26 cellular contexts compared by ENCODE assay signal in the genomic region with DNA sequence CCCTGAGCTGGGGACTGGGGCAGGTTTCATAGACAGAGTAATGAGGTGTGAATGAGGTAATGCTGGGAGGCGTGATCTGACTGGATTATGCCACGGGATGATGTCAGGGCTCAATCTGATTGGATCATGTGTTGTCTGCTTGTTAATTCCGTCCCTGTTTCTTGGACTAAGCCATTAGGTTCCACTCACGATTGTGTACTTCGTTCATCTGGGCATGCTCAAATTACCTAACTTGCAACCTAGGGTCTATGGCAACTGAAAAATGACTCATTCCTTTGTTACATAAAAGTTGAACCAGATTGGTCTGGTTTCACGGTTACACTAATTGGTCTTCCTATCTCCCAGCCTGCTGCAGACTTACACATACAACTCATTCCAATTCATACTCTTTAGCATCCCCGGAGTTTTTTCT. TPM values are rescaled to one million over a fixed set of nuclear protein-coding genes. Genes with fewer than 3 reads are reported as not detected.
DNase-seq lines count a peak whose midpoint lies in the region; ATAC-seq and TF ChIP-seq lines count a peak whose summit lies in the region.
"Had no signal": no experiment of that assay in that cellular context is flagged by ENCODE, and none has a peak within 500 bp of the region (broad histone marks: within the 10 kb centered on the region; RNA-seq: fewer than 3 reads in every experiment).

No MANE protein-coding gene starts in this region.

- BruUV-seq in MCF 10A (replicated peaks; lab: Mats Ljungman, UMichigan), result no TSS peak

- no peaks in the 10 kb centered on the region for H3K27me3 Mint-ChIP-seq in MCF 10A (ENCODE audit: insufficient read depth, unreplicated experiment)

- H3K4me3 Mint-ChIP-seq in MCF 10A (ENCODE audit: unreplicated experiment), result no peak overlapping the region
- no peak overlapping the region for H3K4me3 Mint-ChIP-seq in stimulated activated effector memory CD8-positive, alpha-beta T cell treated with anti-CD3 and anti-CD28 coated beads, Interleukin-12 subunit alpha, Interleukin-12 subunit beta, amount 100 ng/mL, for 72 hours
- H3K4me3 Mint-ChIP-seq: GM23338; naive thymus-derived CD8-positive, alpha-beta T cell had no signal

- H2AFZ ChIP-seq in GM23248, result no peak overlapping the region
- H2AFZ ChIP-seq: GM23338 had no signal

- no peaks in the 10 kb centered on the region for H3K36me3 Mint-ChIP-seq in MCF 10A (ENCODE audit: insufficient read depth, unreplicated experiment)
- H3K36me3 Mint-ChIP-seq in stimulated activated effector memory CD8-positive, alpha-beta T cell treated with anti-CD3 and anti-CD28 coated beads, Interleukin-12 subunit alpha, Interleukin-12 subunit beta, amount 100 ng/mL, for 72 hours, result no peaks in the 10 kb centered on the region

- H3K27me3 ChIP-seq in breast epithelium, result no peaks in the 10 kb centered on the region
- H3K27me3 ChIP-seq in MG63, result no peaks in the 10 kb centered on the region
- H3K27me3 ChIP-seq in GM23248 (replicated peaks; ENCODE audit: insufficient read depth), result no peaks in the 10 kb centered on the region
- H3K27me3 ChIP-seq: ovary, Peyer's patch had no signal

- 58 to 60% methylated on average over 7 of the region's 7 CpGs for WGBS in GM23248 (ENCODE audit: low coverage in 1 of 2, low lambda C conversion rate in 2 of 2, missing lambda C conversion rate in 2 of 2), 2 experiments

- H4K20me1 ChIP-seq in GM23248 (ENCODE audit: insufficient read depth), result no peaks in the 10 kb centered on the region

- no peaks in the 10 kb centered on the region for H3K9me2 ChIP-seq in GM23248 (ENCODE audit: insufficient read depth)

- no peak for TF ChIP-seq CTCF in MCF 10A (IDR thresholded peaks at IDR 0.05; ENCODE audit: unreplicated experiment)
- no peak for TF ChIP-seq CTCF in breast epithelium (IDR thresholded peaks at IDR 0.05)

- peak; percentile 60 for ATAC-seq in stimulated activated effector memory CD8-positive, alpha-beta T cell treated with anti-CD3 and anti-CD28 coated beads, Interleukin-12 subunit alpha, Interleukin-12 subunit beta, amount 100 ng/mL, for 72 hours
- ATAC-seq: GM23338; naive thymus-derived CD8-positive, alpha-beta T cell; sciatic nerve; SK-N-SH treated with all-trans-retinoic acid at 6 μM for 48 hours had no signal

- CTCF ChIA-PET in MCF 10A (lab: Yijun Ruan, JAX), result interaction anchor here (1.4 to 4.9 kb wide), 2 partner anchors 13 to 102 kb away, joined by 3 to 45 read pairs; no protein-coding TSS in a partner anchor

- POLR2A ChIA-PET in MCF 10A (lab: Yijun Ruan, JAX), result no interaction called here

- intact Hi-C loops in MCF 10A (cut with micrococcal nuclease) (no loop called here), breast epithelium (cut with DNase I; ENCODE audit: low total_unique reads) (no loop called here)

- no peaks in the 10 kb centered on the region for H3K9me3 Mint-ChIP-seq in MCF 10A (ENCODE audit: unreplicated experiment)
- H3K9me3 Mint-ChIP-seq in stimulated activated effector memory CD8-positive, alpha-beta T cell treated with anti-CD3 and anti-CD28 coated beads, Interleukin-12 subunit alpha, Interleukin-12 subunit beta, amount 100 ng/mL, for 72 hours, result no peaks in the 10 kb centered on the region
- H3K9me3 Mint-ChIP-seq: GM23338 had no signal

- H3K4me1 ChIP-seq in breast epithelium (no peaks in the 10 kb centered on the region), GM23248 (ENCODE audit: insufficient read depth) (no peaks in the 10 kb centered on the region)
- H3K4me1 ChIP-seq: Peyer's patch had no signal

- no peak overlapping the region for H3K4me2 ChIP-seq in GM23248 (ENCODE audit: unreplicated experiment)
- H3K4me2 ChIP-seq: GM23338 had no signal

- no peak overlapping the region for H3K4me3 ChIP-seq in breast epithelium
- H3K4me3 ChIP-seq in MG63, result no peak overlapping the region
- H3K4me3 ChIP-seq in GM23248, result no peak overlapping the region
- H3K4me3 ChIP-seq: dorsolateral prefrontal cortex, GM23338, ovary, Peyer's patch had no signal

- peaks cover 6% of the 10 kb centered on the region for H3K4me1 Mint-ChIP-seq in MCF 10A (ENCODE audit: insufficient read depth, unreplicated experiment)
- H3K4me1 Mint-ChIP-seq in stimulated activated effector memory CD8-positive, alpha-beta T cell treated with anti-CD3 and anti-CD28 coated beads, Interleukin-12 subunit alpha, Interleukin-12 subunit beta, amount 100 ng/mL, for 72 hours, result no peaks in the 10 kb centered on the region
- H3K4me1 Mint-ChIP-seq: naive thymus-derived CD8-positive, alpha-beta T cell had no signal

- no peak overlapping the region for H3K27ac Mint-ChIP-seq in MCF 10A (ENCODE audit: low read depth, unreplicated experiment)
- H3K27ac Mint-ChIP-seq in stimulated activated effector memory CD8-positive, alpha-beta T cell treated with anti-CD3 and anti-CD28 coated beads, Interleukin-12 subunit alpha, Interleukin-12 subunit beta, amount 100 ng/mL, for 72 hours, result no peak overlapping the region
- H3K27ac Mint-ChIP-seq: GM23338; naive thymus-derived CD8-positive, alpha-beta T cell had no signal

- DNase-seq in MCF 10A (ENCODE audit: unreplicated experiment), result peak; percentile 54
- DNase-seq in breast epithelium (ENCODE audit: low spot score in 2 of 2), result no peak
- DNase-seq in MG63, result peak; percentile 33
- DNase-seq in RPMI7951 (ENCODE audit: low read depth), result peak; percentile 42
- no peak for DNase-seq in stimulated activated effector memory CD8-positive, alpha-beta T cell treated with anti-CD3 and anti-CD28 coated beads, Interleukin-12 subunit alpha, Interleukin-12 subunit beta, amount 100 ng/mL, for 72 hours (ENCODE audit: low spot score in 2 of 2)
- no peak for DNase-seq in NCI-H187 (lab: John Stamatoyannopoulos, UW)
- no peak for DNase-seq in GM23248
- DNase-seq: activated CD4-positive, CD25-positive, alpha-beta regulatory T cell treated with anti-CD3 and anti-CD28 coated beads, Interleukin-2, amount 50 U/mL, for 72 hours; activated effector memory CD4-positive, alpha-beta T cell treated with Interleukin-2 at 50 U/mL for 16 hours; AML-193; amniotic stem cell; caudate nucleus; COR-L47; dorsolateral prefrontal cortex; mesenchymal stem cell; naive thymus-derived CD8-positive, alpha-beta T cell; NCI-H2029 treated with DMSO at 0.1 percent for 48 hours; NCI-H524 treated with DMSO at 0.1 percent for 48 hours; ovary; Peyer's patch had no signal

- H3K27ac ChIP-seq in breast epithelium (no peak overlapping the region), GM23248 (no peak overlapping the region)
- H3K27ac ChIP-seq: dorsolateral prefrontal cortex, ovary, Peyer's patch had no signal

- in situ Hi-C loops in GM23248 (cut with MboI), result no loop called here

- no peaks in the 10 kb centered on the region for H3K79me2 ChIP-seq in GM23248 (ENCODE audit: insufficient read depth)

- TF ChIP-seq POLR2A in breast epithelium (IDR thresholded peaks at IDR 0.05), result no peak

- no peaks in the 10 kb centered on the region for H3F3A ChIP-seq in GM23248 (ENCODE audit: insufficient read depth)

- H3K9ac ChIP-seq in GM23248, result no peak overlapping the region

- H3K36me3 ChIP-seq in breast epithelium (no peaks in the 10 kb centered on the region), MG63 (no peaks in the 10 kb centered on the region), GM23248 (ENCODE audit: low read depth) (no peaks in the 10 kb centered on the region)
- H3K36me3 ChIP-seq: ovary, Peyer's patch had no signal

- H3K9me3 ChIP-seq in breast epithelium (peaks cover 0 to 3% of the 10 kb centered on the region in 2 donors), MG63 (peaks cover 2% of the 10 kb centered on the region; the same call in 1 of the 2 replicates), GM23248 (ENCODE audit: low read depth) (no peaks in the 10 kb centered on the region)
- H3K9me3 ChIP-seq: ovary had no signal

RNA-seq across cellular contexts. Expression of a gene that starts 20.1 kb away (rescaled TPM):
- not detected in 2 replicates for total RNA-seq in MCF 10A (2022)
- total RNA-seq in breast epithelium, result not detected
- total RNA-seq in MG63 (2014; rRNA removed; shearing (Covaris generic); ENCODE audit: low replicate concordance), result not detected in 2 replicates
- total RNA-seq in RPMI7951 (2014; rRNA removed; shearing (Covaris generic)), result not detected in 2 replicates
- not detected in 2 replicates for total RNA-seq in GM23248 (2014; rRNA removed; shearing (Covaris generic))
- polyA plus RNA-seq in GM23248 (2016; fragmentation: Nextera tagmentation; extraction: Ambion mirVana), result not detected in 2 replicates
- total RNA-seq: dorsolateral prefrontal cortex; GM23338; kidney epithelial cell; naive thymus-derived CD8-positive, alpha-beta T cell; ovary; Peyer's patch; sciatic nerve had no signal
- polyA plus RNA-seq: esophagus; naive thymus-derived CD8-positive, alpha-beta T cell; ovary; thymus had no signal

RNA-seq across cellular contexts. Expression of a gene that starts 25.9 kb away (rescaled TPM):
- total RNA-seq in MCF 10A (2022), result 0.17 and 0.28 TPM in 2 replicates
- 1 to 10 TPM in 1 of 3 donors, under 1 TPM in 2; 0.16 to 1.2 (median 0.33) TPM for total RNA-seq in breast epithelium
- total RNA-seq in MG63 (2014; rRNA removed; shearing (Covaris generic); ENCODE audit: low replicate concordance), result not detected in 2 replicates
- total RNA-seq in RPMI7951 (2014; rRNA removed; shearing (Covaris generic)), result 0.10 and 0.24 TPM in 2 replicates
- not detected in 2 replicates for total RNA-seq in GM23248 (2014; rRNA removed; shearing (Covaris generic))
- polyA plus RNA-seq in GM23248 (2016; fragmentation: Nextera tagmentation; extraction: Ambion mirVana), result not detected in 2 replicates
- total RNA-seq: kidney epithelial cell; naive thymus-derived CD8-positive, alpha-beta T cell had no signal
- polyA plus RNA-seq: esophagus; naive thymus-derived CD8-positive, alpha-beta T cell; ovary had no signal

RNA-seq across cellular contexts. Expression of a gene that starts 37.5 kb away (rescaled TPM):
- not detected in 2 replicates for total RNA-seq in MCF 10A (2022)
- total RNA-seq in breast epithelium, result not detected
- not detected in 2 replicates for total RNA-seq in MG63 (2014; rRNA removed; shearing (Covaris generic); ENCODE audit: low replicate concordance)
- not detected in 2 replicates for total RNA-seq in RPMI7951 (2014; rRNA removed; shearing (Covaris generic))
- total RNA-seq in GM23248 (2014; rRNA removed; shearing (Covaris generic)), result not detected in 2 replicates
- polyA plus RNA-seq in GM23248 (2016; fragmentation: Nextera tagmentation; extraction: Ambion mirVana), result 0.10 and 0.11 TPM in 2 replicates
- total RNA-seq: GM23338; kidney epithelial cell; naive thymus-derived CD8-positive, alpha-beta T cell; ovary; Peyer's patch; sciatic nerve had no signal
- polyA plus RNA-seq: esophagus; naive thymus-derived CD8-positive, alpha-beta T cell; ovary; thymus had no signal

RNA-seq across cellular contexts. Expression of a gene that starts 42.5 kb away (rescaled TPM):
- total RNA-seq in MCF 10A (2022) (not detected in 2 replicates), breast epithelium (not detected)
- total RNA-seq in MG63 (2014; rRNA removed; shearing (Covaris generic); ENCODE audit: low replicate concordance), result not detected in 2 replicates
- total RNA-seq in RPMI7951 (2014; rRNA removed; shearing (Covaris generic)), result not detected in 2 replicates
- not detected in 2 replicates for total RNA-seq in GM23248 (2014; rRNA removed; shearing (Covaris generic))
- not detected in 2 replicates for polyA plus RNA-seq in GM23248 (2016; fragmentation: Nextera tagmentation; extraction: Ambion mirVana)
- total RNA-seq: GM23338; kidney epithelial cell; naive thymus-derived CD8-positive, alpha-beta T cell; ovary; Peyer's patch; sciatic nerve had no signal
- polyA plus RNA-seq: esophagus; naive thymus-derived CD8-positive, alpha-beta T cell; ovary had no signal

RNA-seq across cellular contexts. Expression of a gene that starts 51.1 kb away (rescaled TPM):
- total RNA-seq in MCF 10A (2022), result not detected in 2 replicates
- not detected for total RNA-seq in breast epithelium
- total RNA-seq in MG63 (2014; rRNA removed; shearing (Covaris generic); ENCODE audit: low replicate concordance), result not detected in 2 replicates
- not detected in 2 replicates for total RNA-seq in RPMI7951 (2014; rRNA removed; shearing (Covaris generic))
- not detected in 2 replicates for total RNA-seq in GM23248 (2014; rRNA removed; shearing (Covaris generic))
- not detected in 2 replicates for polyA plus RNA-seq in GM23248 (2016; fragmentation: Nextera tagmentation; extraction: Ambion mirVana)
- total RNA-seq: dorsolateral prefrontal cortex; GM23338; kidney epithelial cell; naive thymus-derived CD8-positive, alpha-beta T cell; ovary; Peyer's patch; sciatic nerve had no signal
- polyA plus RNA-seq: esophagus; naive thymus-derived CD8-positive, alpha-beta T cell; ovary; thymus had no signal

Comparison
In these comparisons a context has a peak if more than half of its experiments do, and no peak if none do; other contexts are left out.
1. DNase-seq: peak in MCF 10A (single experiment), MG63 (single experiment) and RPMI7951 (single experiment); none in breast epithelium (0 of 2), stimulated activated effector memory CD8-positive, alpha-beta T cell treated with anti-CD3 and anti-CD28 coated beads, Interleukin-12 subunit alpha, Interleukin-12 subunit beta, amount 100 ng/mL, for 72 hours (0 of 2), NCI-H187 (0 of 2) and GM23248 (single experiment).